Comparison of ENCODE assay signal across 19 cellular contexts in genomic region chr15:60865507-60865906, GRCh38.
DNase-seq lines count a peak whose midpoint lies in the region; ATAC-seq, FAIRE-seq and TF ChIP-seq lines count a peak whose summit lies in the region.
"Had no signal": no experiment of that assay in that cellular context is flagged by ENCODE, and none has a peak within 500 bp of the region (broad histone marks: within the 10 kb centered on the region; RNA-seq: fewer than 3 reads in every experiment).

No MANE protein-coding gene starts in this region.

- WGBS in sigmoid colon, 2 donors: 74 to 82% methylated on average over 4 of the region's 4 CpGs

- H3K36me3 ChIP-seq in bronchial epithelial cell (ENCODE audit: control insufficient read depth, insufficient read depth, low read length) (no peaks in the 10 kb centered on the region), sigmoid colon (no peaks in the 10 kb centered on the region)
- H3K36me3 ChIP-seq: BE2C, uterus had no signal

- TF ChIP-seq CTCF in AG09309 (IDR thresholded peaks at IDR 0.05; ENCODE audit: control insufficient read depth, insufficient read depth, low read depth, low read length, missing control alignments) (no peak), bronchial epithelial cell (IDR thresholded peaks at IDR 0.05; ENCODE audit: insufficient read depth, low read length, severe bottlenecking) (no peak), sigmoid colon (IDR thresholded peaks at IDR 0.05) (no peak)

- FAIRE-seq in bronchial epithelial cell (lab: Jason Lieb, UNC): peak; percentile 60

- DNase-seq in AG09309 (ENCODE audit: low read depth) (peak; percentile 68), GM04503 (ENCODE audit: low read depth) (peak; percentile 7), bronchial epithelial cell (ENCODE audit: low read depth) (peak; percentile 88), kidney tubule cell (ENCODE audit: low spot score) (peak; percentile 26), sigmoid colon (no peak)
- DNase-seq: activated CD4-positive, CD25-positive, alpha-beta regulatory T cell treated with anti-CD3 and anti-CD28 coated beads, Interleukin-2, amount 50 U/mL, for 72 hours; activated gamma-delta T cell; BE2C; NCI-H1105 treated with DMSO at 0.1 percent for 48 hours; NCI-H2107; NCI-H526 treated with DMSO at 0.1 percent for 48 hours; stimulated activated CD4-positive, alpha-beta T cell treated with anti-CD3 and anti-CD28 coated beads, Interleukin-4, amount 100 ng/mL, for 1 hour; T-helper 9 cell; uterus had no signal

- no peaks in the 10 kb centered on the region for H3K9me3 ChIP-seq in sigmoid colon
- H3K9me3 ChIP-seq: BE2C, uterus had no signal

- ATAC-seq in GM21717 (IDR thresholded peaks at IDR 0.05; ENCODE audit: unreplicated experiment) (no peak), GM19463 (IDR thresholded peaks at IDR 0.05; ENCODE audit: unreplicated experiment) (no peak)

- no peak overlapping the region for H3K27ac ChIP-seq in sigmoid colon
- H3K27ac ChIP-seq: KMS-11, parathyroid adenoma, uterus had no signal

- H3K27me3 ChIP-seq in bronchial epithelial cell (ENCODE audit: control insufficient read depth, insufficient read depth, low read length) (no peaks in the 10 kb centered on the region), sigmoid colon (no peaks in the 10 kb centered on the region)
- H3K27me3 ChIP-seq: BE2C, uterus had no signal

- intact Hi-C loops in sigmoid colon (cut with DNase I): no loop called here

- H3K4me1 ChIP-seq in sigmoid colon: no peaks in the 10 kb centered on the region
- H3K4me1 ChIP-seq: BE2C, parathyroid adenoma, uterus had no signal

- H3K4me3 ChIP-seq in AG09309 (ENCODE audit: control insufficient read depth, low read depth, low read length): no peak overlapping the region
- H3K4me3 ChIP-seq in bronchial epithelial cell (ENCODE audit: low read depth, low read length): no peak overlapping the region
- no peak overlapping the region for H3K4me3 ChIP-seq in sigmoid colon
- H3K4me3 ChIP-seq: lung, uterus had no signal

- no peak for TF ChIP-seq POLR2A in sigmoid colon (IDR thresholded peaks at IDR 0.05)

- no peak for TF ChIP-seq EP300 in sigmoid colon (IDR thresholded peaks at IDR 0.05)
